In the genomic region with DNA sequence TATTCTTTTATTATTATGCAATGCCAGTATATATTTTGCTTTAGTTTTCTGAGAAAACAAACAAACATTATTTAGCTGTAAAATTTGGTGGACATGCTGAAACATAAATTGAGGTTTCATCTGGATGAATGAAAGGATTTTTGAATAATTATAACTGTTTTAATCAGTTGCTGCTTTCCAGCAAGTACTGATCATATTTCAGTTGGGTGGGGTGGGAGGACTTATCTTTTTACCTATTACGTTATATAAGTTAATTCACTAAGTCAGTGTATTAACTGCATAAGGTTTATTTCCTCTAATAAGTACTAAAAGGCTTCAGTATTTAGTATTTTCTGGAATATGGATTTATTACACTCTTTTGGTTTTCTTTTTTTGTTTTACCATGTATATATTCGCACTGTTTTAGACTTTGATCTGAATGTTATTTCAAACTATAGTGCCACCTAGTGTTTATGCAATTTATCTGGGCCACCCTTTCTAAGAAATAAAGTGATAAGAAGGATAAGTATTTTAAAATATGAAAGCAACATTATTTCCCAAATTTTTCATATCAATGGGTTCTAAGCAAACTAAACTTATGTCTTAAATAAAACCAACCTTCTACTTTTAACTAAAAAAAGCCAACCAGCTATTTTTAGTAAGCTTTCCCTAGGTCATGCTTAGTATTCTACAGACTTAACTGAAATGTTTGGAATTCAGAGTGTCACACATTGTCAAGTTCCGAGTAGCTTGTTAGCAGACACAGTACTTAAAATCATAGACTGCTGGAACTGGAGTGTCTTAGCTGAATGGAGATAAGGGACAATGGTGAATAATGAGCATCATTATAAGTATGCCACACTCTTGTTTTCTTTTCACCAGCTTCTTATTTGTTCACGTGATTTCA, we compare ENCODE assay signal across 8 cellular contexts.
A peak's percentile ranks its signal among the peaks of the same experiment; 100 is the strongest.
DNase-seq lines count a peak whose midpoint lies in the region; ATAC-seq and TF ChIP-seq lines count a peak whose summit lies in the region.

No MANE protein-coding gene starts in this region.

- H3K36me3 ChIP-seq in cardiac muscle cell, result no peaks in the 10 kb centered on the region
- H3K36me3 ChIP-seq in brain microvascular endothelial cell (replicated peaks), result no peaks in the 10 kb centered on the region
- no peaks in the 10 kb centered on the region for H3K36me3 ChIP-seq in tibial artery

- peaks cover 10% of the 10 kb centered on the region for H3K27me3 Mint-ChIP-seq in nephron progenitor cell (ENCODE audit: low read depth, poor library complexity)

- no peak overlapping the region for H3K4me3 Mint-ChIP-seq in nephron progenitor cell

- H3K9me3 ChIP-seq in cardiac muscle cell (ENCODE audit: low read depth), result no peaks in the 10 kb centered on the region
- no peaks in the 10 kb centered on the region for H3K9me3 ChIP-seq in tibial artery

- H3K4me1 ChIP-seq in cardiac muscle cell (ENCODE audit: low read depth) (peaks cover 7% of the 10 kb centered on the region), tibial artery (no peaks in the 10 kb centered on the region)

- no peaks in the 10 kb centered on the region for H3K4me1 Mint-ChIP-seq in nephron progenitor cell

- TF ChIP-seq CTCF in cardiac muscle cell (IDR thresholded peaks at IDR 0.05; ENCODE audit: low read depth, low read length) (peak; percentile 51), brain microvascular endothelial cell (IDR thresholded peaks at IDR 0.05; ENCODE audit: low read depth, low read length, missing control alignments) (peak; percentile 25), nephron progenitor cell (IDR thresholded peaks at IDR 0.05) (peak; percentile 65), tibial artery (IDR thresholded peaks at IDR 0.05) (peak in 1 of 2 experiments; percentile 36)

- H3K27ac Mint-ChIP-seq in nephron progenitor cell, result no peak overlapping the region

- in situ Hi-C loops in brain microvascular endothelial cell (cut with HindIII; ENCODE audit: low pct_ligation_motif_present, low sequenced_read_pairs), result no loop called here

- no peaks in the 10 kb centered on the region for H3K36me3 Mint-ChIP-seq in nephron progenitor cell (ENCODE audit: low read depth)

- H3K27me3 ChIP-seq in cardiac muscle cell (no peaks in the 10 kb centered on the region), brain microvascular endothelial cell (replicated peaks) (peaks cover 3% of the 10 kb centered on the region), tibial artery (no peaks in the 10 kb centered on the region)

- DNase-seq in cardiac muscle cell (ENCODE audit: low read depth in 1 of 2, low spot score in 1 of 2) (peak; percentile 47 to 58), cardiac septum (ENCODE audit: low spot score) (no peak), NCI-H146 (lab: John Stamatoyannopoulos, UW) (peak; percentile 11), brain microvascular endothelial cell (no peak), nephron progenitor cell (no peak), 8988T (no peak), tibial artery (no peak)

- ATAC-seq in HG03280 (IDR thresholded peaks at IDR 0.05; ENCODE audit: unreplicated experiment), result no peak

- intact Hi-C loops in cardiac septum (cut with DNase I), result loop anchor here (5.0 kb wide), 1 partner anchor 232 kb away; no protein-coding TSS in a partner anchor
- intact Hi-C loops in tibial artery (cut with DNase I; ENCODE audit: low total_unique reads), result loop anchor here (10.0 kb wide), 1 partner anchor 95 kb away; no protein-coding TSS in a partner anchor

- H3K27ac ChIP-seq in cardiac muscle cell (peak overlapping the region; percentile 37), brain microvascular endothelial cell (no peak overlapping the region), tibial artery (no peak overlapping the region)

- H3K4me3 ChIP-seq in cardiac muscle cell, result no peak overlapping the region
- H3K4me3 ChIP-seq in brain microvascular endothelial cell (ENCODE audit: low read depth, low read length), result no peak overlapping the region
- no peak overlapping the region for H3K4me3 ChIP-seq in tibial artery

- H3K9me3 Mint-ChIP-seq in nephron progenitor cell, result no peaks in the 10 kb centered on the region

Comparison
In these comparisons a context has a peak if more than half of its experiments do, and no peak if none do; other contexts are left out.
1. DNase-seq: peak in cardiac muscle cell (2 of 2) and NCI-H146 (single experiment); none in cardiac septum (single experiment), brain microvascular endothelial cell (single experiment), nephron progenitor cell (single experiment), 8988T (single experiment) and tibial artery (0 of 2).